9 cellular contexts compared by ENCODE assay signal in the genomic region with DNA sequence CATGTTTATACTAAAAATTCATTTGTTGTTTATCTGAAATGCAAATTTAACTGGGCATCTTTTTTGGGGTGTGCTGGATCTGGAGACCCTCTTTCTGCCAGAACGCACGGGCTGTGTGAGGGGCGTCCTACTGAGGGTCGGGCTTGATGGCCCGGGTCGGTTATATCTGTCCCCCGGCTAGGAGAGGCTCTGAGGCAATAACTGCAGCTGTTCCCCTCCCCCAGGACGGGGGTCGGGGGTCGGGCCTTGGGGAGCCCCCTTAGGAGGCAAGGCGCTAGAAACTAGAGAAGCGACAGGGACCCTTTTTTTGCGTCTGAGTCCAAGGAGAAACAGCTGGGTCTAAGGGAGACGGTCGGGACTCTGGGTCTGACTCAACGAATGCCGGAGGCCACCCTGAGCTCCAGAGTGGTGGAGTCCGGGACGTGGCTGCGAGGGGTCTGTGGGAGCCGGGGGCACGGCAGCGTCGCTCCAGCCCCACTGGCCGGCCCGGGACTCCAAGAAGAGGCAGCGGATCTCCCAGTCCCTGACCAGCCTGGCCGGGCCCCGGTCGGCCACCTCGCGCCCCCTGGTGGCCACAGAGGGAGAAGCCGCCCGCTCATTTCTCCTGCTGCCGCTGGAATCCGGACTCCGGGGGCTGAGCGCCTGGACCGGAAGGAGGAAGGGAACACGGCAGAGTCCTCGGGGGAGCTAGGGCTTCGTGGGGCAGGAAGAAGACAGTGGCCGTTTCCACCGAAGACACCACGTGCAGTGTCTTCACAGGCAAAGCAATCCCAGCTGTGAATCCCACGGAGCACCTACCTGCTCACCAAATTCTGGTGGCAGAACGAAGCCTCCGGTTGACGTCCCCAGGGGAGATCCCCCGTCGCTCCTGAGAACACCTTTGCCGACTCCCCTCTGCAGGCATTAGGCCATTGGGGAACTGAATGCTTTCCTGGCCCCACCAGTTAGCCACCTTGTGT. TPM values are rescaled to one million over a fixed set of nuclear protein-coding genes. Genes with fewer than 3 reads are reported as not detected.
A peak's percentile ranks its signal among the peaks of the same experiment; 100 is the strongest.
DNase-seq lines count a peak whose midpoint lies in the region; ATAC-seq and TF ChIP-seq lines count a peak whose summit lies in the region.
"Had no signal": no experiment of that assay in that cellular context is flagged by ENCODE, and none has a peak within 500 bp of the region (broad histone marks: within the 10 kb centered on the region; RNA-seq: fewer than 3 reads in every experiment).

No MANE protein-coding gene starts in this region.

- peaks cover 32% of the 10 kb centered on the region for H3K4me1 Mint-ChIP-seq in activated naive CD4-positive, alpha-beta T cell treated with anti-CD3 and anti-CD28 coated beads, Interleukin-2, amount 50 U/mL, for 24 hours

- TF ChIP-seq CTCF in ovary (IDR thresholded peaks at IDR 0.05) (peak; percentile 86 to 93 (median 90)), thoracic aorta (IDR thresholded peaks at IDR 0.05) (peak; percentile 98)

- intact Hi-C loops in head of caudate nucleus (cut with DNase I): loop anchor here (5.0 kb wide), 1 partner anchor 171 kb away; no protein-coding TSS in a partner anchor
- intact Hi-C loops in ovary (cut with DNase I): loop anchor here in 3 of 4 donors (5.0 to 10.0 kb wide), 4 partner anchors 143 to 181 kb away; no protein-coding TSS in a partner anchor

- H3K4me3 ChIP-seq in MG63 (peak overlapping the region; percentile 48), ovary (peak overlapping the region; percentile 31), thoracic aorta (peak overlapping the region; percentile 81)

- H3K27me3 ChIP-seq in MG63 (no peaks in the 10 kb centered on the region), ovary (no peaks in the 10 kb centered on the region), thoracic aorta (replicated peaks; ENCODE audit: insufficient read depth) (no peaks in the 10 kb centered on the region)

- H3K4me1 ChIP-seq in ovary (ENCODE audit: insufficient read depth): no peaks in the 10 kb centered on the region
- peaks cover 6 to 12% of the 10 kb centered on the region in 2 donors for H3K4me1 ChIP-seq in thoracic aorta (ENCODE audit: control insufficient read depth in 1 of 2, low read depth in 2 of 2)

- H3K9me3 Mint-ChIP-seq in activated naive CD4-positive, alpha-beta T cell treated with anti-CD3 and anti-CD28 coated beads, Interleukin-2, amount 50 U/mL, for 24 hours: no peaks in the 10 kb centered on the region

- ATAC-seq in GM21576 (IDR thresholded peaks at IDR 0.05; ENCODE audit: unreplicated experiment) (peak; percentile 80), SK-N-SH treated with all-trans-retinoic acid at 6 μM for 48 hours (peak; percentile 99), thoracic aorta (ENCODE audit: insufficient number of reproducible peaks, low FRiP score, low read depth) (peak; percentile 81)

- DNase-seq in COLO668 (lab: John Stamatoyannopoulos, UW; ENCODE audit: unreplicated experiment) (peak; percentile 73), MG63 (peak; percentile 80), head of caudate nucleus (peak; percentile 66 to 94 (median 86)), ovary (peak; percentile 85 to 95 (median 88)), thoracic aorta (ENCODE audit: low spot score) (peak; percentile 11)

- H3K27ac ChIP-seq in ovary: no peak overlapping the region
- H3K27ac ChIP-seq in thoracic aorta: no peak overlapping the region
- H3K27ac ChIP-seq: epithelial cell of prostate had no signal

- peak overlapping the region; percentile 73 for H3K27ac Mint-ChIP-seq in activated naive CD4-positive, alpha-beta T cell treated with anti-CD3 and anti-CD28 coated beads, Interleukin-2, amount 50 U/mL, for 24 hours

- 7 to 8% (median 8%) methylated on average over 51 to 52 of the region's 52 CpGs for WGBS in ovary, 3 donors

- no peak for TF ChIP-seq EP300 in ovary (IDR thresholded peaks at IDR 0.05)

- H3K4me3 Mint-ChIP-seq in activated naive CD4-positive, alpha-beta T cell treated with anti-CD3 and anti-CD28 coated beads, Interleukin-2, amount 50 U/mL, for 24 hours: peak overlapping the region; percentile 85

- no peaks in the 10 kb centered on the region for H3K36me3 Mint-ChIP-seq in activated naive CD4-positive, alpha-beta T cell treated with anti-CD3 and anti-CD28 coated beads, Interleukin-2, amount 50 U/mL, for 24 hours

- TF ChIP-seq POLR2A in ovary (IDR thresholded peaks at IDR 0.05): no peak

- no peaks in the 10 kb centered on the region for H3K27me3 Mint-ChIP-seq in activated naive CD4-positive, alpha-beta T cell treated with anti-CD3 and anti-CD28 coated beads, Interleukin-2, amount 50 U/mL, for 24 hours

- H3K36me3 ChIP-seq in MG63 (no peaks in the 10 kb centered on the region), ovary (no peaks in the 10 kb centered on the region), thoracic aorta (no peaks in the 10 kb centered on the region)

- no peaks in the 10 kb centered on the region for H3K9me3 ChIP-seq in MG63
- H3K9me3 ChIP-seq in ovary: no peaks in the 10 kb centered on the region
- no peaks in the 10 kb centered on the region for H3K9me3 ChIP-seq in thoracic aorta

TF ChIP-seq in SK-N-SH treated with all-trans-retinoic acid at 6 μM for 48 hours, 23 proteins besides CTCF, POLR2A, EP300 and RAD21 (continues in another document):
- TF ChIP-seq, protein P1, sequence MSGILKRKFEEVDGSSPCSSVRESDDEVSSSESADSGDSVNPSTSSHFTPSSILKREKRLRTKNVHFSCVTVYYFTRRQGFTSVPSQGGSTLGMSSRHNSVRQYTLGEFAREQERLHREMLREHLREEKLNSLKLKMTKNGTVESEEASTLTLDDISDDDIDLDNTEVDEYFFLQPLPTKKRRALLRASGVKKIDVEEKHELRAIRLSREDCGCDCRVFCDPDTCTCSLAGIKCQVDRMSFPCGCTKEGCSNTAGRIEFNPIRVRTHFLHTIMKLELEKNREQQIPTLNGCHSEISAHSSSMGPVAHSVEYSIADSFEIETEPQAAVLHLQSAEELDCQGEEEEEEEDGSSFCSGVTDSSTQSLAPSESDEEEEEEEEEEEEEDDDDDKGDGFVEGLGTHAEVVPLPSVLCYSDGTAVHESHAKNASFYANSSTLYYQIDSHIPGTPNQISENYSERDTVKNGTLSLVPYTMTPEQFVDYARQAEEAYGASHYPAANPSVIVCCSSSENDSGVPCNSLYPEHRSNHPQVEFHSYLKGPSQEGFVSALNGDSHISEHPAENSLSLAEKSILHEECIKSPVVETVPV (CRISPR knock-in tag; IDR thresholded peaks at IDR 0.05): no peak
- TF ChIP-seq ZFP3 (CRISPR knock-in tag; IDR thresholded peaks at IDR 0.05) (0 out of 2 replicates have a peak, but pooled peaks have one; percentile 39), BACH2 (CRISPR knock-in tag; IDR thresholded peaks at IDR 0.05; ENCODE audit: borderline replicate concordance) (no peak), SNAI2 (CRISPR knock-in tag; IDR thresholded peaks at IDR 0.05) (no peak), ZNF565 (CRISPR knock-in tag; conservative IDR thresholded peaks at IDR 0.05; ENCODE audit: low read depth) (0 out of 2 replicates have a peak, but pooled peaks have one; percentile 42), OSR1 (CRISPR knock-in tag; IDR thresholded peaks at IDR 0.05) (no peak), TCF4 (CRISPR knock-in tag; IDR thresholded peaks at IDR 0.05; ENCODE audit: borderline replicate concordance) (no peak), CSDC2 (CRISPR knock-in tag; IDR thresholded peaks at IDR 0.05) (0 out of 2 replicates have a peak, but pooled peaks have one; percentile 27)
- TF ChIP-seq, protein P2, sequence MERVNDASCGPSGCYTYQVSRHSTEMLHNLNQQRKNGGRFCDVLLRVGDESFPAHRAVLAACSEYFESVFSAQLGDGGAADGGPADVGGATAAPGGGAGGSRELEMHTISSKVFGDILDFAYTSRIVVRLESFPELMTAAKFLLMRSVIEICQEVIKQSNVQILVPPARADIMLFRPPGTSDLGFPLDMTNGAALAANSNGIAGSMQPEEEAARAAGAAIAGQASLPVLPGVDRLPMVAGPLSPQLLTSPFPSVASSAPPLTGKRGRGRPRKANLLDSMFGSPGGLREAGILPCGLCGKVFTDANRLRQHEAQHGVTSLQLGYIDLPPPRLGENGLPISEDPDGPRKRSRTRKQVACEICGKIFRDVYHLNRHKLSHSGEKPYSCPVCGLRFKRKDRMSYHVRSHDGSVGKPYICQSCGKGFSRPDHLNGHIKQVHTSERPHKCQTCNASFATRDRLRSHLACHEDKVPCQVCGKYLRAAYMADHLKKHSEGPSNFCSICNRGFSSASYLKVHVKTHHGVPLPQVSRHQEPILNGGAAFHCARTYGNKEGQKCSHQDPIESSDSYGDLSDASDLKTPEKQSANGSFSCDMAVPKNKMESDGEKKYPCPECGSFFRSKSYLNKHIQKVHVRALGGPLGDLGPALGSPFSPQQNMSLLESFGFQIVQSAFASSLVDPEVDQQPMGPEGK (CRISPR knock-in tag; IDR thresholded peaks at IDR 0.05; ENCODE audit: borderline replicate concordance): no peak
- TF ChIP-seq, protein P3, sequence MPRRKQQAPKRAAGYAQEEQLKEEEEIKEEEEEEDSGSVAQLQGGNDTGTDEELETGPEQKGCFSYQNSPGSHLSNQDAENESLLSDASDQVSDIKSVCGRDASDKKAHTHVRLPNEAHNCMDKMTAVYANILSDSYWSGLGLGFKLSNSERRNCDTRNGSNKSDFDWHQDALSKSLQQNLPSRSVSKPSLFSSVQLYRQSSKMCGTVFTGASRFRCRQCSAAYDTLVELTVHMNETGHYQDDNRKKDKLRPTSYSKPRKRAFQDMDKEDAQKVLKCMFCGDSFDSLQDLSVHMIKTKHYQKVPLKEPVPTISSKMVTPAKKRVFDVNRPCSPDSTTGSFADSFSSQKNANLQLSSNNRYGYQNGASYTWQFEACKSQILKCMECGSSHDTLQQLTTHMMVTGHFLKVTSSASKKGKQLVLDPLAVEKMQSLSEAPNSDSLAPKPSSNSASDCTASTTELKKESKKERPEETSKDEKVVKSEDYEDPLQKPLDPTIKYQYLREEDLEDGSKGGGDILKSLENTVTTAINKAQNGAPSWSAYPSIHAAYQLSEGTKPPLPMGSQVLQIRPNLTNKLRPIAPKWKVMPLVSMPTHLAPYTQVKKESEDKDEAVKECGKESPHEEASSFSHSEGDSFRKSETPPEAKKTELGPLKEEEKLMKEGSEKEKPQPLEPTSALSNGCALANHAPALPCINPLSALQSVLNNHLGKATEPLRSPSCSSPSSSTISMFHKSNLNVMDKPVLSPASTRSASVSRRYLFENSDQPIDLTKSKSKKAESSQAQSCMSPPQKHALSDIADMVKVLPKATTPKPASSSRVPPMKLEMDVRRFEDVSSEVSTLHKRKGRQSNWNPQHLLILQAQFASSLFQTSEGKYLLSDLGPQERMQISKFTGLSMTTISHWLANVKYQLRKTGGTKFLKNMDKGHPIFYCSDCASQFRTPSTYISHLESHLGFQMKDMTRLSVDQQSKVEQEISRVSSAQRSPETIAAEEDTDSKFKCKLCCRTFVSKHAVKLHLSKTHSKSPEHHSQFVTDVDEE (CRISPR knock-in tag; IDR thresholded peaks at IDR 0.05): peak; percentile 51; the same call in 1 of the 2 replicates

RNA-seq across cellular contexts. Expression of a gene that starts 24.0 kb away (rescaled TPM):
- not detected in 2 replicates for total RNA-seq in MG63 (2014; rRNA removed; shearing (Covaris generic); ENCODE audit: low replicate concordance)
- total RNA-seq in ovary: under 1 TPM in 4 of 7 donors, not detected in 3; 0.18 to 0.65 (median 0.36) TPM
- 1 to 10 TPM in 1 of 2 donors, under 1 TPM in 1; 0.13 to 1.1 TPM for polyA plus RNA-seq in ovary
- 1 to 10 TPM in 1 of 2 donors, under 1 TPM in 1; 0.27 to 3.6 TPM for total RNA-seq in thoracic aorta

Comparison
In these comparisons a context has a peak if more than half of its experiments do, and no peak if none do; other contexts are left out.
1. DNase-seq: peak in every context shown above with its lines; median percentile 88 in ovary; 86 in head of caudate nucleus; 80 in MG63; 73 in COLO668; 11 in thoracic aorta.
2. H3K4me3 ChIP-seq: peak in every context shown above with its lines; median percentile 81 in thoracic aorta; 48 in MG63; 31 in ovary.